Comparison of ENCODE assay signal across 1 cellular context in genomic region chr12:121892673-121893561, GRCh38.
TF ChIP-seq lines count a peak whose summit lies in the region.

No MANE protein-coding gene starts in this region.

TF ChIP-seq in K562, 482 proteins besides CTCF, POLR2A, EP300 and RAD21 (continued from another document and continues in another):
- peak in 1 of 2 experiments; percentile 36; a peak in 1 of 3 replicates for TF ChIP-seq CBX3 (IDR thresholded peaks at IDR 0.05; ENCODE audit: borderline replicate concordance in 1 of 2, low read length in 2 of 2)
- TF ChIP-seq SPI1 (IDR thresholded peaks at IDR 0.05; ENCODE audit: borderline replicate concordance, low read depth, low read length) = no peak
- TF ChIP-seq ZNF316 (IDR thresholded peaks at IDR 0.05) = peak; percentile 94
- TF ChIP-seq C11orf30 (IDR thresholded peaks at IDR 0.05; ENCODE audit: low read depth) = peak; percentile 96
- no peak for TF ChIP-seq FUS (optimal IDR thresholded peaks at IDR 0.05; ENCODE audit: low read depth, low read length)
- peak; percentile 45 for TF ChIP-seq NEUROD1 (IDR thresholded peaks at IDR 0.05; ENCODE audit: borderline replicate concordance, low read depth, low read length, partially characterized antibody)
- TF ChIP-seq NR4A1 (CRISPR knock-in tag; IDR thresholded peaks at IDR 0.05) = no peak
- no peak for TF ChIP-seq NR4A1 (tag; IDR thresholded peaks at IDR 0.05)
- no peak for TF ChIP-seq POLR2H (tag; IDR thresholded peaks at IDR 0.05; ENCODE audit: low read depth)
- no peak for TF ChIP-seq MEF2A (IDR thresholded peaks at IDR 0.05; ENCODE audit: control insufficient read depth, low read depth, low read length)
- TF ChIP-seq YY1 (IDR thresholded peaks at IDR 0.05; ENCODE audit: borderline replicate concordance in 1 of 3, control insufficient read depth in 1 of 3, extremely low read depth in 1 of 3, insufficient read depth in 3 of 3, insufficient read length in 1 of 3, insufficient replicate concordance in 2 of 3, low read depth in 1 of 3, low read length in 2 of 3) = no peak
- no peak for TF ChIP-seq CEBPB (tag; IDR thresholded peaks at IDR 0.05)
- no peak for TF ChIP-seq BRF1 (IDR thresholded peaks at IDR 0.05; ENCODE audit: borderline replicate concordance, extremely low read depth, insufficient read length)
- TF ChIP-seq TFE3 (CRISPR knock-in tag; IDR thresholded peaks at IDR 0.05) = no peak
- TF ChIP-seq NFATC3 (IDR thresholded peaks at IDR 0.05) = 0 out of 2 replicates have a peak, but pooled peaks have one; percentile 44
- TF ChIP-seq MYNN (IDR thresholded peaks at IDR 0.05) = no peak
- no peak for TF ChIP-seq MYNN (CRISPR knock-in tag; IDR thresholded peaks at IDR 0.05)
- TF ChIP-seq SMC3 (conservative IDR thresholded peaks at IDR 0.05; ENCODE audit: insufficient read depth, low read depth, low read length) = no peak
- no peak for TF ChIP-seq ZNF740 (CRISPR knock-in tag; IDR thresholded peaks at IDR 0.05)
- TF ChIP-seq ZNF740 (tag; IDR thresholded peaks at IDR 0.05) = no peak
- no peak for TF ChIP-seq IFI16 (CRISPR knock-in tag; IDR thresholded peaks at IDR 0.05)
- TF ChIP-seq EGR1 (conservative IDR thresholded peaks at IDR 0.05) = no peak
- TF ChIP-seq PTTG1 (tag; IDR thresholded peaks at IDR 0.05; ENCODE audit: low read depth) = no peak
- peak in 1 of 2 experiments; percentile 52; a peak in 1 of 4 replicates for TF ChIP-seq RCOR1 (IDR thresholded peaks at IDR 0.05; ENCODE audit: borderline replicate concordance in 1 of 2, low read depth in 2 of 2, low read length in 2 of 2)
- peak; percentile 95 for TF ChIP-seq MAFG (tag; conservative IDR thresholded peaks at IDR 0.05)
- no peak for TF ChIP-seq POLR2B (IDR thresholded peaks at IDR 0.05; ENCODE audit: low read depth, partially characterized antibody)
- TF ChIP-seq MCM2 (IDR thresholded peaks at IDR 0.05; ENCODE audit: low read depth) = no peak
- TF ChIP-seq SIRT6 (IDR thresholded peaks at IDR 0.05; ENCODE audit: low read depth, low read length) = no peak
- peak; percentile 67; the same call in 1 of the 2 replicates for TF ChIP-seq JUND (IDR thresholded peaks at IDR 0.05; ENCODE audit: borderline replicate concordance, low read depth, low read length)
- TF ChIP-seq JUND (tag; IDR thresholded peaks at IDR 0.05; ENCODE audit: borderline replicate concordance, low read depth, low read length) = no peak; the same call in 2 of the 3 replicates
- no peak for TF ChIP-seq TFAM (CRISPR knock-in tag; conservative IDR thresholded peaks at IDR 0.05)
- TF ChIP-seq SMAD1 (IDR thresholded peaks at IDR 0.05; ENCODE audit: low read depth, low read length, partially characterized antibody) = no peak
- peak; percentile 52 for TF ChIP-seq MEIS2 (IDR thresholded peaks at IDR 0.05; ENCODE audit: partially characterized antibody)
- TF ChIP-seq SIN3B (IDR thresholded peaks at IDR 0.05; ENCODE audit: low read depth) = no peak
- TF ChIP-seq POU5F1 (IDR thresholded peaks at IDR 0.05; ENCODE audit: borderline replicate concordance, low read depth, low read length, partially characterized antibody) = no peak
- TF ChIP-seq ZNF75A (CRISPR knock-in tag; IDR thresholded peaks at IDR 0.05) = no peak
- 0 out of 2 replicates have a peak, but pooled peaks have one; percentile 38 for TF ChIP-seq KAT7 (CRISPR knock-in tag; IDR thresholded peaks at IDR 0.05; ENCODE audit: borderline replicate concordance)
- peak; percentile 99 for TF ChIP-seq NFE2 (IDR thresholded peaks at IDR 0.05; ENCODE audit: low read depth)
- peak; percentile 33 for TF ChIP-seq PHF20 (IDR thresholded peaks at IDR 0.05; ENCODE audit: partially characterized antibody)
- no peak for TF ChIP-seq HEY1 (CRISPR knock-in tag; IDR thresholded peaks at IDR 0.05; ENCODE audit: borderline replicate concordance)
- TF ChIP-seq JUN (IDR thresholded peaks at IDR 0.05; ENCODE audit: borderline replicate concordance, low read depth, low read length) = no peak
- no peak for TF ChIP-seq JUN (CRISPR knock-in tag; IDR thresholded peaks at IDR 0.05; ENCODE audit: borderline replicate concordance)
- TF ChIP-seq MAFF (IDR thresholded peaks at IDR 0.05; ENCODE audit: low read length) = peak; percentile 88
- TF ChIP-seq RFX7 (CRISPR knock-in tag; IDR thresholded peaks at IDR 0.05) = no peak
- peak; percentile 65 for TF ChIP-seq CREM (IDR thresholded peaks at IDR 0.05; ENCODE audit: low read depth)
- TF ChIP-seq FOXA3 (CRISPR knock-in tag; conservative IDR thresholded peaks at IDR 0.05 in 1 of 2, IDR thresholded peaks at IDR 0.05 in 1 of 2) = no peak
- no peak for TF ChIP-seq PCBP1 (IDR thresholded peaks at IDR 0.05; ENCODE audit: low read depth, low read length, poor library complexity, severe bottlenecking)
- TF ChIP-seq ARID1B (IDR thresholded peaks at IDR 0.05) = peak; percentile 76
- no peak for TF ChIP-seq ATF3 (IDR thresholded peaks at IDR 0.05)
- no peak for TF ChIP-seq ATF3 (CRISPR knock-in tag; conservative IDR thresholded peaks at IDR 0.05)
- TF ChIP-seq TRIM24 (IDR thresholded peaks at IDR 0.05) = no peak; a peak in 1 of 4 replicates
- no peak for TF ChIP-seq CREB1 (IDR thresholded peaks at IDR 0.05)
- TF ChIP-seq CREB1 (CRISPR knock-in tag; IDR thresholded peaks at IDR 0.05) = no peak
- TF ChIP-seq NCOA2 (IDR thresholded peaks at IDR 0.05; ENCODE audit: partially characterized antibody in 2 of 2) = peak in 1 of 2 experiments; percentile 93
- TF ChIP-seq, protein P1, sequence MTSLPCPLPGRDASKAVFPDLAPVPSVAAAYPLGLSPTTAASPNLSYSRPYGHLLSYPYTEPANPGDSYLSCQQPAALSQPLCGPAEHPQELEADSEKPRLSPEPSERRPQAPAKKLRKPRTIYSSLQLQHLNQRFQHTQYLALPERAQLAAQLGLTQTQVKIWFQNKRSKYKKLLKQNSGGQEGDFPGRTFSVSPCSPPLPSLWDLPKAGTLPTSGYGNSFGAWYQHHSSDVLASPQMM (CRISPR knock-in tag; IDR thresholded peaks at IDR 0.05) = no peak
- TF ChIP-seq, protein P2, sequence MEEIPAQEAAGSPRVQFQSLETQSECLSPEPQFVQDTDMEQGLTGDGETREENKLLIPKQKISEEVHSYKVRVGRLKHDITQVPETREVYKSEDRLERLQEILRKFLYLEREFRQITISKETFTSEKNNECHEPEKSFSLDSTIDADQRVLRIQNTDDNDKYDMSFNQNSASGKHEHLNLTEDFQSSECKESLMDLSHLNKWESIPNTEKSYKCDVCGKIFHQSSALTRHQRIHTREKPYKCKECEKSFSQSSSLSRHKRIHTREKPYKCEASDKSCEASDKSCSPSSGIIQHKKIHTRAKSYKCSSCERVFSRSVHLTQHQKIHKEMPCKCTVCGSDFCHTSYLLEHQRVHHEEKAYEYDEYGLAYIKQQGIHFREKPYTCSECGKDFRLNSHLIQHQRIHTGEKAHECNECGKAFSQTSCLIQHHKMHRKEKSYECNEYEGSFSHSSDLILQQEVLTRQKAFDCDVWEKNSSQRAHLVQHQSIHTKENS (CRISPR knock-in tag; IDR thresholded peaks at IDR 0.05) = no peak
- TF ChIP-seq BACH1 (tag; IDR thresholded peaks at IDR 0.05) = peak; percentile 27; the same call in 1 of the 2 replicates
- TF ChIP-seq, protein P3, sequence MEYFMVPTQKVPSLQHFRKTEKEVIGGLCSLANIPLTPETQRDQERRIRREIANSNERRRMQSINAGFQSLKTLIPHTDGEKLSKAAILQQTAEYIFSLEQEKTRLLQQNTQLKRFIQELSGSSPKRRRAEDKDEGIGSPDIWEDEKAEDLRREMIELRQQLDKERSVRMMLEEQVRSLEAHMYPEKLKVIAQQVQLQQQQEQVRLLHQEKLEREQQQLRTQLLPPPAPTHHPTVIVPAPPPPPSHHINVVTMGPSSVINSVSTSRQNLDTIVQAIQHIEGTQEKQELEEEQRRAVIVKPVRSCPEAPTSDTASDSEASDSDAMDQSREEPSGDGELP (CRISPR knock-in tag; IDR thresholded peaks at IDR 0.05; ENCODE audit: borderline replicate concordance) = peak; percentile 41; the same call in 1 of the 2 replicates
- peak; percentile 83 for TF ChIP-seq MAFK (IDR thresholded peaks at IDR 0.05; ENCODE audit: low read length)
- TF ChIP-seq ZBTB7A (IDR thresholded peaks at IDR 0.05; ENCODE audit: borderline replicate concordance, control insufficient read depth, low read depth, low read length) = no peak
- TF ChIP-seq SMARCA4 (IDR thresholded peaks at IDR 0.05) = peak; percentile 77
- 0 out of 2 replicates have a peak, but pooled peaks have one; percentile 11 for TF ChIP-seq MTA2 (IDR thresholded peaks at IDR 0.05; ENCODE audit: low read depth)
- TF ChIP-seq ZKSCAN3 (CRISPR knock-in tag; IDR thresholded peaks at IDR 0.05) = no peak
- TF ChIP-seq, protein P4, sequence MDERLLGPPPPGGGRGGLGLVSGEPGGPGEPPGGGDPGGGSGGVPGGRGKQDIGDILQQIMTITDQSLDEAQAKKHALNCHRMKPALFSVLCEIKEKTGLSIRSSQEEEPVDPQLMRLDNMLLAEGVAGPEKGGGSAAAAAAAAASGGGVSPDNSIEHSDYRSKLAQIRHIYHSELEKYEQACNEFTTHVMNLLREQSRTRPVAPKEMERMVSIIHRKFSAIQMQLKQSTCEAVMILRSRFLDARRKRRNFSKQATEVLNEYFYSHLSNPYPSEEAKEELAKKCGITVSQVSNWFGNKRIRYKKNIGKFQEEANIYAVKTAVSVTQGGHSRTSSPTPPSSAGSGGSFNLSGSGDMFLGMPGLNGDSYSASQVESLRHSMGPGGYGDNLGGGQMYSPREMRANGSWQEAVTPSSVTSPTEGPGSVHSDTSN (CRISPR knock-in tag; IDR thresholded peaks at IDR 0.05; ENCODE audit: low read depth) = no peak
- TF ChIP-seq, protein P4 (tag; conservative IDR thresholded peaks at IDR 0.05; ENCODE audit: low read depth) = peak; percentile 27; the same call in 1 of the 2 replicates
- no peak for TF ChIP-seq ZNF444 (CRISPR knock-in tag; IDR thresholded peaks at IDR 0.05)
- TF ChIP-seq ZNF764 (CRISPR knock-in tag; IDR thresholded peaks at IDR 0.05; ENCODE audit: low read depth) = no peak
- no peak for TF ChIP-seq NR0B1 (IDR thresholded peaks at IDR 0.05; ENCODE audit: partially characterized antibody)
- TF ChIP-seq SRSF1 (IDR thresholded peaks at IDR 0.05; ENCODE audit: low read depth, low read length) = no peak
- TF ChIP-seq HNRNPLL (IDR thresholded peaks at IDR 0.05; ENCODE audit: low read depth, low read length, poor library complexity, severe bottlenecking) = no peak
- TF ChIP-seq SOX6 (IDR thresholded peaks at IDR 0.05) = 0 out of 2 replicates have a peak, but pooled peaks have one; percentile 4
- TF ChIP-seq, protein P5, sequence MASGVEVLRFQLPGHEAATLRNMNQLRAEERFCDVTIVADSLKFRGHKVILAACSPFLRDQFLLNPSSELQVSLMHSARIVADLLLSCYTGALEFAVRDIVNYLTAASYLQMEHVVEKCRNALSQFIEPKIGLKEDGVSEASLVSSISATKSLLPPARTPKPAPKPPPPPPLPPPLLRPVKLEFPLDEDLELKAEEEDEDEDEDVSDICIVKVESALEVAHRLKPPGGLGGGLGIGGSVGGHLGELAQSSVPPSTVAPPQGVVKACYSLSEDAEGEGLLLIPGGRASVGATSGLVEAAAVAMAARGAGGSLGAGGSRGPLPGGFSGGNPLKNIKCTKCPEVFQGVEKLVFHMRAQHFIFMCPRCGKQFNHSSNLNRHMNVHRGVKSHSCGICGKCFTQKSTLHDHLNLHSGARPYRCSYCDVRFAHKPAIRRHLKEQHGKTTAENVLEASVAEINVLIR (CRISPR knock-in tag; IDR thresholded peaks at IDR 0.05) = no peak
- no peak for TF ChIP-seq ELF4 (CRISPR knock-in tag; IDR thresholded peaks at IDR 0.05)
- no peak for TF ChIP-seq ZNF589 (CRISPR knock-in tag; IDR thresholded peaks at IDR 0.05; ENCODE audit: low read depth)
- TF ChIP-seq KAT2B (IDR thresholded peaks at IDR 0.05; ENCODE audit: low read depth, low read length) = no peak
